Comparison of ENCODE assay signal across 1 cellular context in the genomic region with DNA sequence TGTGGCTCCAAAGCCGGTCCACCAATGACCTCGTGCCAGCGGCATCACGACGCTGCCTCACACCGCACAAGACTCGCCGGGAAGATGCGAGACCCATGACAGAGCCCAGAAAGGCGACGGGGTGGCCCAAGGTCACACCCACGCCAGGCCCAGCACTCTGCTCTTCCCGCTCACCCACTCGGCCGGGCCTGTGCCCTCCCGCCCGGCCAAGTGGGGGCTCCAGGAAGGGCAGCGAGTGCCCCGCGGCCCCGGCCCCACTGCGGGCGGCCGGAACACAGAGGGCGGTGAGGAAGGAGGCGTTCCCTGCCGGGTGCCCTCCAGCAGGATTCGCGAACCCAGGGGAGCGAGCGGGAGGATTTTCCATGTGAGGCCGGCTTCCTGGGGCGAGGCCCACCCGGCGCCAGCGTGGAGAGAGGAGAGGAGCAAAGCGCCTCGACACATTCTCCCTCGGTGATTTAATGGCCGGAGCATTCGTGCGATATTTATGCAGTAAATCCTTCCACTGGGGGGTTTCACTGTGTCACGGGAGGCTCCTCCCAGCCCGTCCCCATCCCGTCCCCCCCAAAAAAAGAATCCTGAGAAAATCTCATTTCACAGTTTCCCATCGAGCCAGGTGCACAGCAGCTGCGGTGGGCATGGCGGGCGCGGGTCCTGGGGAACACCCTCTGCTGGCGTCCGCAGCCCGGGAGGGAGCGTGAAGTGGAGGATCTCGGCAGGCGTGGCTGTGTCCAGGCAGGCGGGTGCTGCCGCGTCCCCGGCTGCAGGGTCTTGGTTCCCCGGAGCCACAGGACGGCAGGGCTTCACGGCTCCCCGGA.
TF ChIP-seq lines count a peak whose summit lies in the region.

No MANE protein-coding gene starts in this region.

TF ChIP-seq in GM23338, 12 proteins besides CTCF, POLR2A, EP300 and RAD21:
- TF ChIP-seq EZH2phosphoT487 (IDR thresholded peaks at IDR 0.05; ENCODE audit: unreplicated experiment) (no peak), REST (IDR thresholded peaks at IDR 0.05; ENCODE audit: unreplicated experiment) (no peak), CREB1 (CRISPR knock-in tag; IDR thresholded peaks at IDR 0.05; ENCODE audit: low read depth) (no peak), JUNB (IDR thresholded peaks at IDR 0.05; ENCODE audit: unreplicated experiment) (no peak), ZNF331 (CRISPR knock-in tag; IDR thresholded peaks at IDR 0.05; ENCODE audit: low read depth) (no peak), POLR2AphosphoS5 (IDR thresholded peaks at IDR 0.05; ENCODE audit: low read depth) (no peak), EZH2 (IDR thresholded peaks at IDR 0.05; ENCODE audit: low read depth, unreplicated experiment) (no peak), ZNF114 (CRISPR knock-in tag; IDR thresholded peaks at IDR 0.05) (no peak), STAT1 (IDR thresholded peaks at IDR 0.05; ENCODE audit: unreplicated experiment) (no peak), NANOG (IDR thresholded peaks at IDR 0.05; ENCODE audit: borderline replicate concordance) (no peak)
- TF ChIP-seq, protein P1, sequence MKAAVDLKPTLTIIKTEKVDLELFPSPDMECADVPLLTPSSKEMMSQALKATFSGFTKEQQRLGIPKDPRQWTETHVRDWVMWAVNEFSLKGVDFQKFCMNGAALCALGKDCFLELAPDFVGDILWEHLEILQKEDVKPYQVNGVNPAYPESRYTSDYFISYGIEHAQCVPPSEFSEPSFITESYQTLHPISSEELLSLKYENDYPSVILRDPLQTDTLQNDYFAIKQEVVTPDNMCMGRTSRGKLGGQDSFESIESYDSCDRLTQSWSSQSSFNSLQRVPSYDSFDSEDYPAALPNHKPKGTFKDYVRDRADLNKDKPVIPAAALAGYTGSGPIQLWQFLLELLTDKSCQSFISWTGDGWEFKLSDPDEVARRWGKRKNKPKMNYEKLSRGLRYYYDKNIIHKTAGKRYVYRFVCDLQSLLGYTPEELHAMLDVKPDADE (IDR thresholded peaks at IDR 0.05) = no peak
- TF ChIP-seq, protein P2, sequence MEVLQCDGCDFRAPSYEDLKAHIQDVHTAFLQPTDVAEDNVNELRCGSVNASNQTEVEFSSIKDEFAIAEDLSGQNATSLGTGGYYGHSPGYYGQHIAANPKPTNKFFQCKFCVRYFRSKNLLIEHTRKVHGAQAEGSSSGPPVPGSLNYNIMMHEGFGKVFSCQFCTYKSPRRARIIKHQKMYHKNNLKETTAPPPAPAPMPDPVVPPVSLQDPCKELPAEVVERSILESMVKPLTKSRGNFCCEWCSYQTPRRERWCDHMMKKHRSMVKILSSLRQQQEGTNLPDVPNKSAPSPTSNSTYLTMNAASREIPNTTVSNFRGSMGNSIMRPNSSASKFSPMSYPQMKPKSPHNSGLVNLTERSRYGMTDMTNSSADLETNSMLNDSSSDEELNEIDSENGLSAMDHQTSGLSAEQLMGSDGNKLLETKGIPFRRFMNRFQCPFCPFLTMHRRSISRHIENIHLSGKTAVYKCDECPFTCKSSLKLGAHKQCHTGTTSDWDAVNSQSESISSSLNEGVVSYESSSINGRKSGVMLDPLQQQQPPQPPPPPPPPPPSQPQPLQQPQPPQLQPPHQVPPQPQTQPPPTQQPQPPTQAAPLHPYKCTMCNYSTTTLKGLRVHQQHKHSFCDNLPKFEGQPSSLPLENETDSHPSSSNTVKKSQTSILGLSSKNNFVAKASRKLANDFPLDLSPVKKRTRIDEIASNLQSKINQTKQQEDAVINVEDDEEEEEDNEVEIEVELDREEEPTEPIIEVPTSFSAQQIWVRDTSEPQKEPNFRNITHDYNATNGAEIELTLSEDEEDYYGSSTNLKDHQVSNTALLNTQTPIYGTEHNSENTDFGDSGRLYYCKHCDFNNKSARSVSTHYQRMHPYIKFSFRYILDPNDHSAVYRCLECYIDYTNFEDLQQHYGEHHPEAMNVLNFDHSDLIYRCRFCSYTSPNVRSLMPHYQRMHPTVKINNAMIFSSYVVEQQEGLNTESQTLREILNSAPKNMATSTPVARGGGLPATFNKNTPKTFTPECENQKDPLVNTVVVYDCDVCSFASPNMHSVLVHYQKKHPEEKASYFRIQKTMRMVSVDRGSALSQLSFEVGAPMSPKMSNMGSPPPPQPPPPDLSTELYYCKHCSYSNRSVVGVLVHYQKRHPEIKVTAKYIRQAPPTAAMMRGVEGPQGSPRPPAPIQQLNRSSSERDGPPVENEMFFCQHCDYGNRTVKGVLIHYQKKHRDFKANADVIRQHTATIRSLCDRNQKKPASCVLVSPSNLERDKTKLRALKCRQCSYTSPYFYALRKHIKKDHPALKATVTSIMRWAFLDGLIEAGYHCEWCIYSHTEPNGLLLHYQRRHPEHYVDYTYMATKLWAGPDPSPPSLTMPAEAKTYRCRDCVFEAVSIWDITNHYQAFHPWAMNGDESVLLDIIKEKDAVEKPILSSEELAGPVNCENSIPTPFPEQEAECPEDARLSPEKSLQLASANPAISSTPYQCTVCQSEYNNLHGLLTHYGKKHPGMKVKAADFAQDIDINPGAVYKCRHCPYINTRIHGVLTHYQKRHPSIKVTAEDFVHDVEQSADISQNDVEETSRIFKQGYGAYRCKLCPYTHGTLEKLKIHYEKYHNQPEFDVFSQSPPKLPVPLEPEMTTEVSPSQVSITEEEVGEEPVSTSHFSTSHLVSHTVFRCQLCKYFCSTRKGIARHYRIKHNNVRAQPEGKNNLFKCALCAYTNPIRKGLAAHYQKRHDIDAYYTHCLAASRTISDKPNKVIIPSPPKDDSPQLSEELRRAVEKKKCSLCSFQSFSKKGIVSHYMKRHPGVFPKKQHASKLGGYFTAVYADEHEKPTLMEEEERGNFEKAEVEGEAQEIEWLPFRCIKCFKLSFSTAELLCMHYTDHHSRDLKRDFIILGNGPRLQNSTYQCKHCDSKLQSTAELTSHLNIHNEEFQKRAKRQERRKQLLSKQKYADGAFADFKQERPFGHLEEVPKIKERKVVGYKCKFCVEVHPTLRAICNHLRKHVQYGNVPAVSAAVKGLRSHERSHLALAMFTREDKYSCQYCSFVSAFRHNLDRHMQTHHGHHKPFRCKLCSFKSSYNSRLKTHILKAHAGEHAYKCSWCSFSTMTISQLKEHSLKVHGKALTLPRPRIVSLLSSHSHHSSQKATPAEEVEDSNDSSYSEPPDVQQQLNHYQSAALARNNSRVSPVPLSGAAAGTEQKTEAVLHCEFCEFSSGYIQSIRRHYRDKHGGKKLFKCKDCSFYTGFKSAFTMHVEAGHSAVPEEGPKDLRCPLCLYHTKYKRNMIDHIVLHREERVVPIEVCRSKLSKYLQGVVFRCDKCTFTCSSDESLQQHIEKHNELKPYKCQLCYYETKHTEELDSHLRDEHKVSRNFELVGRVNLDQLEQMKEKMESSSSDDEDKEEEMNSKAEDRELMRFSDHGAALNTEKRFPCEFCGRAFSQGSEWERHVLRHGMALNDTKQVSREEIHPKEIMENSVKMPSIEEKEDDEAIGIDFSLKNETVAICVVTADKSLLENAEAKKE (CRISPR knock-in tag; IDR thresholded peaks at IDR 0.05) = no peak
TF ChIP-seq in GM23338: peak in this region for 0.
